17 cellular contexts compared by ENCODE assay signal in genomic region chr9:37951671-37952579, GRCh38. TPM values are rescaled to one million over a fixed set of nuclear protein-coding genes. Genes with fewer than 3 reads are reported as not detected.
A peak's percentile ranks its signal among the peaks of the same experiment; 100 is the strongest.
DNase-seq lines count a peak whose midpoint lies in the region; ATAC-seq, FAIRE-seq and TF ChIP-seq lines count a peak whose summit lies in the region.
"Had no signal": no experiment of that assay in that cellular context is flagged by ENCODE, and none has a peak within 500 bp of the region (broad histone marks: within the 10 kb centered on the region; RNA-seq: fewer than 3 reads in every experiment).

No MANE protein-coding gene starts in this region.

- no peaks in the 10 kb centered on the region for H3K4me1 ChIP-seq in NT2/D1 (ENCODE audit: insufficient read depth, insufficient read length)

- peaks cover 95% of the 10 kb centered on the region for H3K36me3 ChIP-seq in NT2/D1 (ENCODE audit: insufficient read depth, insufficient read length, low read length)
- H3K36me3 ChIP-seq: thyroid gland had no signal

- no peak for TF ChIP-seq CTCF in choroid plexus epithelial cell (conservative IDR thresholded peaks at IDR 0.05; ENCODE audit: low read depth, low read length)
- TF ChIP-seq CTCF in osteocyte (IDR thresholded peaks at IDR 0.05): no peak

- ATAC-seq in activated T-cell treated with anti-CD3 and anti-CD28 coated beads, Interleukin-2, amount 50 U/mL, for 4 hours: no peak
- ATAC-seq: activated CD4-positive, CD25-positive, alpha-beta regulatory T cell treated with anti-CD3 and anti-CD28 coated beads, Interleukin-2, amount 50 U/mL, for 24 hours had no signal

- H3K27ac Mint-ChIP-seq in osteocyte (ENCODE audit: unreplicated experiment): peak overlapping the region; percentile 17
- H3K27ac Mint-ChIP-seq: CD4-positive, CD25-positive, alpha-beta regulatory T cell; immature natural killer cell had no signal

- no peaks in the 10 kb centered on the region for H3K27me3 Mint-ChIP-seq in osteocyte (ENCODE audit: unreplicated experiment)
- H3K27me3 Mint-ChIP-seq in activated T-cell treated with anti-CD3 and anti-CD28 coated beads, Interleukin-2, amount 50 U/mL, for 4 hours (ENCODE audit: low read depth): no peaks in the 10 kb centered on the region

- H3K4me1 Mint-ChIP-seq in osteocyte (ENCODE audit: unreplicated experiment): peaks cover 66% of the 10 kb centered on the region
- peaks cover 17% of the 10 kb centered on the region for H3K4me1 Mint-ChIP-seq in activated T-cell treated with anti-CD3 and anti-CD28 coated beads, Interleukin-2, amount 50 U/mL, for 4 hours (ENCODE audit: low read depth)
- H3K4me1 Mint-ChIP-seq: immature natural killer cell had no signal

- H3K4me3 Mint-ChIP-seq in osteocyte (ENCODE audit: unreplicated experiment): no peak overlapping the region
- H3K4me3 Mint-ChIP-seq in activated T-cell treated with anti-CD3 and anti-CD28 coated beads, Interleukin-2, amount 50 U/mL, for 4 hours: no peak overlapping the region
- H3K4me3 Mint-ChIP-seq: CD4-positive, CD25-positive, alpha-beta regulatory T cell; immature natural killer cell had no signal

- peak; percentile 36 for FAIRE-seq in GM12892 (lab: Jason Lieb, UNC)
- FAIRE-seq: colon had no signal

- no peak overlapping the region for H3K4me3 ChIP-seq in NT2/D1 (ENCODE audit: insufficient read length, low read depth)
- H3K4me3 ChIP-seq in choroid plexus epithelial cell (ENCODE audit: low read depth, low read length): no peak overlapping the region
- H3K4me3 ChIP-seq: sigmoid colon, thyroid gland had no signal

- H3K9me3 ChIP-seq in NT2/D1 (ENCODE audit: insufficient read depth, low read length): no peaks in the 10 kb centered on the region
- H3K9me3 ChIP-seq: sigmoid colon, thyroid gland had no signal

- H3K9ac ChIP-seq in NT2/D1 (ENCODE audit: insufficient read length, low read depth): peak overlapping the region; percentile 13

- H3K27me3 ChIP-seq in NT2/D1 (ENCODE audit: insufficient read depth, insufficient read length): no peaks in the 10 kb centered on the region
- H3K27me3 ChIP-seq: sigmoid colon, thyroid gland had no signal

- H3K36me3 Mint-ChIP-seq in osteocyte (ENCODE audit: unreplicated experiment): peaks cover 32% of the 10 kb centered on the region
- no peaks in the 10 kb centered on the region for H3K36me3 Mint-ChIP-seq in activated T-cell treated with anti-CD3 and anti-CD28 coated beads, Interleukin-2, amount 50 U/mL, for 4 hours (ENCODE audit: insufficient read depth)

- no peak for DNase-seq in GM12892 (ENCODE audit: insufficient read length)
- DNase-seq in NT2/D1 (ENCODE audit: low read depth, low spot score): no peak
- DNase-seq in choroid plexus epithelial cell (ENCODE audit: low read depth): peak; percentile 41
- DNase-seq in osteocyte (ENCODE audit: extremely low spot score, unreplicated experiment): no peak
- DNase-seq in DMS153 treated with DMSO at 0.1 percent for 48 hours (lab: John Stamatoyannopoulos, UW; ENCODE audit: unreplicated experiment): no peak
- no peak for DNase-seq in mesenteric fat pad (ENCODE audit: low spot score)
- DNase-seq in activated T-cell treated with anti-CD3 and anti-CD28 coated beads, Interleukin-2, amount 50 U/mL, for 4 hours: no peak
- DNase-seq: CD4-positive, CD25-positive, alpha-beta regulatory T cell; H7; immature natural killer cell; NCI-H187 treated with DMSO at 0.1 percent for 48 hours; NCI-H524; sigmoid colon; stimulated activated CD4-positive, alpha-beta T cell treated with anti-CD3 and anti-CD28 coated beads, Interleukin-4, amount 100 ng/mL, for 24 hours; thyroid gland had no signal

- no peaks in the 10 kb centered on the region for H3K9me3 Mint-ChIP-seq in osteocyte (ENCODE audit: unreplicated experiment)
- H3K9me3 Mint-ChIP-seq in activated T-cell treated with anti-CD3 and anti-CD28 coated beads, Interleukin-2, amount 50 U/mL, for 4 hours: no peaks in the 10 kb centered on the region
- H3K9me3 Mint-ChIP-seq: CD4-positive, CD25-positive, alpha-beta regulatory T cell; immature natural killer cell had no signal

- TF ChIP-seq POLR2A in GM12892 (IDR thresholded peaks at IDR 0.05; ENCODE audit: low read depth, low read length): no peak

RNA-seq across cellular contexts. Expression of gene SLC25A51, which starts 48.0 kb away (rescaled TPM):
- polyA plus RNA-seq in GM12892 (2012; ENCODE audit: missing spikeins): 10.7 TPM
- total RNA-seq in osteocyte (37.5 and 43.2 TPM in 2 replicates), mesenteric fat pad (59.2 TPM)
- 10 to 100 TPM; 36.7 to 38.1 (median 37.7) TPM for total RNA-seq in activated T-cell treated with anti-CD3 and anti-CD28 coated beads, Interleukin-2, amount 50 U/mL, for 4 hours
